Comparison of ENCODE assay signal across 25 cellular contexts in genomic region chr9:98280574-98280973, GRCh38. TPM values are rescaled to one million over a fixed set of nuclear protein-coding genes. Genes with fewer than 3 reads are reported as not detected.
DNase-seq lines count a peak whose midpoint lies in the region; ATAC-seq and TF ChIP-seq lines count a peak whose summit lies in the region.
"Had no signal": no experiment of that assay in that cellular context is flagged by ENCODE, and none has a peak within 500 bp of the region (broad histone marks: within the 10 kb centered on the region; RNA-seq: fewer than 3 reads in every experiment).

No MANE protein-coding gene starts in this region.

- H3K27me3 Mint-ChIP-seq in endodermal cell (ENCODE audit: insufficient read depth): peaks cover 4% of the 10 kb centered on the region
- peaks cover 29% of the 10 kb centered on the region for H3K27me3 Mint-ChIP-seq in activated CD4-positive, alpha-beta T cell treated with anti-CD3 and anti-CD28 coated beads, Interleukin-2, amount 10 ng/mL, durations not matched to agents 24 days and 14 days

- intact Hi-C loops in activated CD4-positive, alpha-beta T cell treated with anti-CD3 and anti-CD28 coated beads, Interleukin-2, amount 10 ng/mL, durations not matched to agents 24 days and 14 days (cut with micrococcal nuclease): no loop called here

- H3K9me3 Mint-ChIP-seq in endodermal cell: no peaks in the 10 kb centered on the region
- no peaks in the 10 kb centered on the region for H3K9me3 Mint-ChIP-seq in activated CD4-positive, alpha-beta T cell treated with anti-CD3 and anti-CD28 coated beads, Interleukin-2, amount 10 ng/mL, durations not matched to agents 24 days and 14 days
- H3K9me3 Mint-ChIP-seq: activated naive CD4-positive, alpha-beta T cell treated with anti-CD3 and anti-CD28 coated beads, Interleukin-2, amount 50 U/mL, for 24 hours; activated T-helper 1 cell treated with anti-CD3 and anti-CD28 coated beads, Interleukin-12 subunit alpha, Interleukin-12 subunit beta, Interleukin-2, Interleukin-4 antibody, amounts not matched to agents 30 ng/mL and 10 ng/mL and 1 ng/mL, durations not matched to agents 14 hours and 24 hours and 36 hours; T-cell had no signal

- H3K9me3 ChIP-seq in endodermal cell (ENCODE audit: control insufficient read depth, low read length): no peaks in the 10 kb centered on the region
- H3K9me3 ChIP-seq: right atrium auricular region had no signal

- peak; percentile 57 for DNase-seq in COLO668 (lab: John Stamatoyannopoulos, UW; ENCODE audit: unreplicated experiment)
- DNase-seq in NCI-H1417 treated with DMSO at 0.1 percent for 48 hours (lab: John Stamatoyannopoulos, UW): peak; percentile 95
- DNase-seq in NCI-H524 (lab: John Stamatoyannopoulos, UW): peak; percentile 97 to 98
- peak; percentile 79 for DNase-seq in endodermal cell
- DNase-seq in NCI-H2029 (lab: John Stamatoyannopoulos, UW): no peak
- no peak for DNase-seq in NCI-H1048 (lab: John Stamatoyannopoulos, UW)
- DNase-seq in activated CD4-positive, alpha-beta T cell treated with anti-CD3 and anti-CD28 coated beads, Interleukin-2, amount 10 ng/mL, durations not matched to agents 24 days and 14 days: no peak
- DNase-seq: activated CD4-positive, alpha-beta T cell treated with anti-CD3 and anti-CD28 coated beads for 48 hours; activated CD8-positive, alpha-beta memory T cell treated with anti-CD3 and anti-CD28 coated beads, Interleukin-2, amount 10 ng/mL, durations not matched to agents 7 days and 5 days; DMS53; effector CD4-positive, alpha-beta T cell; GOT3; KG1; kidney; mammary epithelial cell; MV-4-11; NCI-H446; OCI-M1; Right ventricle myocardium superior; T-cell had no signal

- H3K27me3 ChIP-seq in endodermal cell (ENCODE audit: control insufficient read depth, insufficient read depth, low read length, poor library complexity, severe bottlenecking): no peaks in the 10 kb centered on the region
- H3K27me3 ChIP-seq: right atrium auricular region had no signal

- no peak overlapping the region for H3K9ac ChIP-seq in endodermal cell (ENCODE audit: extremely low read depth, low read length, poor library complexity, severe bottlenecking)

- peak overlapping the region; percentile 0 for H3K27ac ChIP-seq in endodermal cell (ENCODE audit: low read depth, low read length)
- H3K27ac ChIP-seq: C4-2B, right atrium auricular region had no signal

- no peaks in the 10 kb centered on the region for H3K36me3 ChIP-seq in endodermal cell (ENCODE audit: control insufficient read depth, insufficient read depth, low read length)
- H3K36me3 ChIP-seq: right atrium auricular region had no signal

- TF ChIP-seq CTCF in endodermal cell (conservative IDR thresholded peaks at IDR 0.05): no peak

- peaks cover 39% of the 10 kb centered on the region for H3K4me1 Mint-ChIP-seq in endodermal cell
- no peaks in the 10 kb centered on the region for H3K4me1 Mint-ChIP-seq in activated CD4-positive, alpha-beta T cell treated with anti-CD3 and anti-CD28 coated beads, Interleukin-2, amount 10 ng/mL, durations not matched to agents 24 days and 14 days
- H3K4me1 Mint-ChIP-seq: activated CD8-positive, alpha-beta memory T cell treated with anti-CD3 and anti-CD28 coated beads, Interleukin-2, amount 10 ng/mL, durations not matched to agents 7 days and 5 days; activated naive CD4-positive, alpha-beta T cell treated with anti-CD3 and anti-CD28 coated beads, Interleukin-2, amount 50 U/mL, for 24 hours; T-cell had no signal

- ATAC-seq in GM18511 (IDR thresholded peaks at IDR 0.05; ENCODE audit: unreplicated experiment): no peak
- ATAC-seq: activated CD8-positive, alpha-beta memory T cell treated with anti-CD3 and anti-CD28 coated beads, Interleukin-2, amount 10 ng/mL, durations not matched to agents 7 days and 5 days; T-cell had no signal

- peak overlapping the region; percentile 40 for H3K27ac Mint-ChIP-seq in endodermal cell
- no peak overlapping the region for H3K27ac Mint-ChIP-seq in activated CD4-positive, alpha-beta T cell treated with anti-CD3 and anti-CD28 coated beads, Interleukin-2, amount 10 ng/mL, durations not matched to agents 24 days and 14 days
- H3K27ac Mint-ChIP-seq: activated CD8-positive, alpha-beta memory T cell treated with anti-CD3 and anti-CD28 coated beads, Interleukin-2, amount 10 ng/mL, durations not matched to agents 7 days and 5 days; activated naive CD4-positive, alpha-beta T cell treated with anti-CD3 and anti-CD28 coated beads, Interleukin-2, amount 50 U/mL, for 24 hours; activated T-helper 1 cell treated with anti-CD3 and anti-CD28 coated beads, Interleukin-12 subunit alpha, Interleukin-12 subunit beta, Interleukin-2, Interleukin-4 antibody, amounts not matched to agents 30 ng/mL and 10 ng/mL and 1 ng/mL, durations not matched to agents 14 hours and 24 hours and 36 hours; T-cell had no signal

- no peaks in the 10 kb centered on the region for H3K36me3 Mint-ChIP-seq in endodermal cell (ENCODE audit: low read depth)
- H3K36me3 Mint-ChIP-seq in activated CD4-positive, alpha-beta T cell treated with anti-CD3 and anti-CD28 coated beads, Interleukin-2, amount 10 ng/mL, durations not matched to agents 24 days and 14 days (ENCODE audit: low read depth): no peaks in the 10 kb centered on the region
- H3K36me3 Mint-ChIP-seq: activated CD8-positive, alpha-beta memory T cell treated with anti-CD3 and anti-CD28 coated beads, Interleukin-2, amount 10 ng/mL, durations not matched to agents 7 days and 5 days; activated naive CD4-positive, alpha-beta T cell treated with anti-CD3 and anti-CD28 coated beads, Interleukin-2, amount 50 U/mL, for 24 hours; T-cell had no signal

- WGBS in endodermal cell (ENCODE audit: insufficient coverage in 1 of 2, insufficient read length in 1 of 2), 2 experiments: 47% methylated on average over 4 to 6 of the region's 6 CpGs

- H3K4me3 Mint-ChIP-seq in endodermal cell: no peak overlapping the region
- H3K4me3 Mint-ChIP-seq in activated CD4-positive, alpha-beta T cell treated with anti-CD3 and anti-CD28 coated beads, Interleukin-2, amount 10 ng/mL, durations not matched to agents 24 days and 14 days: no peak overlapping the region
- H3K4me3 Mint-ChIP-seq: activated CD8-positive, alpha-beta memory T cell treated with anti-CD3 and anti-CD28 coated beads, Interleukin-2, amount 10 ng/mL, durations not matched to agents 7 days and 5 days; activated naive CD4-positive, alpha-beta T cell treated with anti-CD3 and anti-CD28 coated beads, Interleukin-2, amount 50 U/mL, for 24 hours; activated T-helper 1 cell treated with anti-CD3 and anti-CD28 coated beads, Interleukin-12 subunit alpha, Interleukin-12 subunit beta, Interleukin-2, Interleukin-4 antibody, amounts not matched to agents 30 ng/mL and 10 ng/mL and 1 ng/mL, durations not matched to agents 14 hours and 24 hours and 36 hours; T-cell had no signal

- peaks cover 24% of the 10 kb centered on the region for H3K4me1 ChIP-seq in endodermal cell (ENCODE audit: control insufficient read depth, insufficient read depth, low read length)
- H3K4me1 ChIP-seq: right atrium auricular region had no signal

- H3K4me3 ChIP-seq in endodermal cell (ENCODE audit: low read length): peak overlapping the region; percentile 28
- H3K4me3 ChIP-seq: right atrium auricular region had no signal

RNA-seq across cellular contexts. Expression of gene TBC1D2, which starts 25.1 kb away (rescaled TPM):
- total RNA-seq in endodermal cell: 10 to 100 TPM in 1 of 2 donors, 1 to 10 TPM in 1; 8.1 to 10.4 TPM
- 2.2 TPM for polyA plus RNA-seq in endodermal cell (2013, experiment 1 of 2)
- 2.4 TPM for polyA plus RNA-seq in endodermal cell (2013, experiment 2 of 2)
- total RNA-seq in activated CD4-positive, alpha-beta T cell treated with anti-CD3 and anti-CD28 coated beads, Interleukin-2, amount 10 ng/mL, durations not matched to agents 24 days and 14 days: 1.6 and 1.8 TPM in 2 replicates

Comparison
In these comparisons a context has a peak if more than half of its experiments do, and no peak if none do; other contexts are left out.
1. DNase-seq: peak in COLO668 (single experiment), NCI-H1417 treated with DMSO at 0.1 percent for 48 hours (single experiment), NCI-H524 (2 of 2) and endodermal cell (single experiment); none in NCI-H2029 (single experiment), NCI-H1048 (single experiment) and activated CD4-positive, alpha-beta T cell treated with anti-CD3 and anti-CD28 coated beads, Interleukin-2, amount 10 ng/mL, durations not matched to agents 24 days and 14 days (single experiment).